ENCODE assay signal across 9 cellular contexts in the genomic region with DNA sequence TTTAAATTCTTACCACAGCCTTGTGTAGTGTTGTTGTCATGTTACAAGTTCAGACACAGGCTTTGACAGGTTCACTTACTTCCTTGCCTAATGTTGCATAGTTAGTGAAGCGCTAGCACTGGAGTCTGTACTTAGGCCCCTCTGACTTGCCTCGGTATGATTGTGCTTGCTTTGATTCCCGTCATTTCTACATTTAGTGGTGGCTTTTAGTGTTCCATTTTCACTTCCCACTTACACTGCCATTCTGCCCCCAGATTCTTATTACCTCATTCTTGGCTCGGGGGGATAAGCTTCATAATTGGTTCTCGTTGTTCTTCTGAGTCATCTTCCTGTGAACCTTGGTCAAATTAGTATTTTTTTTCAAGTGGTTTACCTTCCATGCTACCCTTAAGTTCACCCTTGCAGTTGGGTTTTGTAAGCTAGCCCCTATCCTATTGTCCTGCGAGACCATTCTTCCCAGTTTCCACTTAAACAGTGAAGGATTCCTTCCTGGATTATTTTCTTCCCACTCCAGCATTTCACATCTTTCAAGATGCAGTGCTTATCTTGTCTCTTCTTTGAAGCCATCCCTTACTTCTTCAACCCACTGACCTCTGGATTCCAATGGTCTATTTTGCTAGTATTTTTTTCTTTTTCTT.
DNase-seq lines count a peak whose midpoint lies in the region; ATAC-seq and TF ChIP-seq lines count a peak whose summit lies in the region.
"Had no signal": no experiment of that assay in that cellular context is flagged by ENCODE, and none has a peak within 500 bp of the region (broad histone marks: within the 10 kb centered on the region; RNA-seq: fewer than 3 reads in every experiment).

No MANE protein-coding gene starts in this region.

- H3K79me2 ChIP-seq in OCI-LY7 (ENCODE audit: insufficient read depth, low read depth, low read length): peaks cover 58% of the 10 kb centered on the region; the same call in 1 of the 2 replicates

- peaks cover 14% of the 10 kb centered on the region for H3K4me1 ChIP-seq in OCI-LY7 (ENCODE audit: insufficient read depth, low read length, poor library complexity, severe bottlenecking)

- H3K36me3 ChIP-seq in OCI-LY7 (ENCODE audit: insufficient read depth, low read length): peaks cover 68% of the 10 kb centered on the region

- no peak overlapping the region for H3K4me2 ChIP-seq in OCI-LY7 (ENCODE audit: low read length)

- no peaks in the 10 kb centered on the region for H3K9me3 ChIP-seq in OCI-LY7 (ENCODE audit: low read length)

- DNase-seq in Jurkat, Clone E6-1 (ENCODE audit: low read depth, low spot score): peak; percentile 6
- no peak for DNase-seq in activated naive CD4-positive, alpha-beta T cell treated with anti-CD3 and anti-CD28 coated beads, Interleukin-2, amount 10 ng/mL, durations not matched to agents 7 days and 5 days
- DNase-seq in non-pigmented ciliary epithelial cell (ENCODE audit: low read depth): peak; percentile 51
- DNase-seq in SK-N-DZ (ENCODE audit: low spot score): no peak
- DNase-seq in OCI-LY7 (ENCODE audit: low spot score): no peak
- DNase-seq in mucosa of gallbladder (ENCODE audit: low spot score): no peak

- intact Hi-C loops in OCI-LY7 (cut with micrococcal nuclease; ENCODE audit: unreplicated experiment): no loop called here

- POLR2A ChIA-PET in OCI-LY7 (lab: Charles Lee): interaction anchor here (0.6 to 1.6 kb wide), 9 partner anchors 9 to 1487 kb away, joined by 3 to 8 read pairs (median 4); no protein-coding TSS in a partner anchor

- no peak overlapping the region for H2AFZ ChIP-seq in OCI-LY7 (ENCODE audit: low read length)

- no peak overlapping the region for H3K4me3 Mint-ChIP-seq in activated naive CD4-positive, alpha-beta T cell treated with anti-CD3 and anti-CD28 coated beads, Interleukin-2, amount 10 ng/mL, durations not matched to agents 7 days and 5 days

- H4K20me1 ChIP-seq in OCI-LY7 (ENCODE audit: insufficient read depth, low read length): 0 out of 2 replicates have a peak, but pooled peaks cover 6% of the 10 kb centered on the region

- H3K9me3 Mint-ChIP-seq in activated naive CD4-positive, alpha-beta T cell treated with anti-CD3 and anti-CD28 coated beads, Interleukin-2, amount 10 ng/mL, durations not matched to agents 7 days and 5 days: no peaks in the 10 kb centered on the region

- H3K4me3 ChIP-seq in Jurkat, Clone E6-1 (ENCODE audit: low read length): no peak overlapping the region
- no peak overlapping the region for H3K4me3 ChIP-seq in OCI-LY7 (ENCODE audit: low read depth, low read length, poor library complexity, severe bottlenecking)
- H3K4me3 ChIP-seq: skin epidermis had no signal

- peak overlapping the region; percentile 6 for H3K27ac Mint-ChIP-seq in activated naive CD4-positive, alpha-beta T cell treated with anti-CD3 and anti-CD28 coated beads, Interleukin-2, amount 10 ng/mL, durations not matched to agents 7 days and 5 days

- BruUV-seq in OCI-LY7 (replicated peaks; lab: Mats Ljungman, UMichigan): no TSS peak

- peaks cover 19% of the 10 kb centered on the region for H3K4me1 Mint-ChIP-seq in activated naive CD4-positive, alpha-beta T cell treated with anti-CD3 and anti-CD28 coated beads, Interleukin-2, amount 10 ng/mL, durations not matched to agents 7 days and 5 days

- no peaks in the 10 kb centered on the region for H3K9me2 ChIP-seq in OCI-LY7 (ENCODE audit: insufficient read depth, low read length)

- H3K36me3 Mint-ChIP-seq in activated naive CD4-positive, alpha-beta T cell treated with anti-CD3 and anti-CD28 coated beads, Interleukin-2, amount 10 ng/mL, durations not matched to agents 7 days and 5 days: peaks cover 14% of the 10 kb centered on the region

- peak; percentile 94 for ATAC-seq in GM18508 (IDR thresholded peaks at IDR 0.05; ENCODE audit: insufficient read depth, unreplicated experiment)
- ATAC-seq in GM21717 (IDR thresholded peaks at IDR 0.05; ENCODE audit: unreplicated experiment): peak; percentile 94

- CTCF ChIA-PET in activated naive CD4-positive, alpha-beta T cell treated with anti-CD3 and anti-CD28 coated beads, Interleukin-2, amount 10 ng/mL, durations not matched to agents 7 days and 5 days (lab: Charles Lee): interaction anchor here (2.8 kb wide), 1 partner anchor 15 kb away, joined by 10 read pairs; no protein-coding TSS in a partner anchor
- CTCF ChIA-PET in OCI-LY7 (lab: Charles Lee; ENCODE audit: unreplicated experiment): no interaction called here

- no peaks in the 10 kb centered on the region for H3K27me3 Mint-ChIP-seq in activated naive CD4-positive, alpha-beta T cell treated with anti-CD3 and anti-CD28 coated beads, Interleukin-2, amount 10 ng/mL, durations not matched to agents 7 days and 5 days

- no peak for TF ChIP-seq CTCF in OCI-LY7 (conservative IDR thresholded peaks at IDR 0.05; ENCODE audit: low read length)

- no peak overlapping the region for H3K27ac ChIP-seq in OCI-LY7 (ENCODE audit: low read depth, low read length, poor library complexity, severe bottlenecking)

Comparison
In these comparisons a context has a peak if more than half of its experiments do, and no peak if none do; other contexts are left out.
1. DNase-seq: peak in Jurkat, Clone E6-1 (single experiment) and non-pigmented ciliary epithelial cell (single experiment); none in activated naive CD4-positive, alpha-beta T cell treated with anti-CD3 and anti-CD28 coated beads, Interleukin-2, amount 10 ng/mL, durations not matched to agents 7 days and 5 days (single experiment), SK-N-DZ (single experiment), OCI-LY7 (single experiment) and mucosa of gallbladder (single experiment).